In genomic region chr17:79821331-79822095, GRCh38 we compare ENCODE assay signal across 1 cellular context.
A peak's percentile ranks its signal among the peaks of the same experiment; 100 is the strongest.
TF ChIP-seq lines count a peak whose summit lies in the region.

No MANE protein-coding gene starts in this region.

TF ChIP-seq in HepG2, 621 proteins besides CTCF, POLR2A, EP300 and RAD21 (continued from another document and continues in another):
- no peak for TF ChIP-seq GMEB2 (CRISPR knock-in tag; IDR thresholded peaks at IDR 0.05; ENCODE audit: low read depth)
- TF ChIP-seq EHMT2 (IDR thresholded peaks at IDR 0.05; ENCODE audit: borderline replicate concordance, low read depth, low read length), result no peak
- no peak for TF ChIP-seq ZNF512 (CRISPR knock-in tag; IDR thresholded peaks at IDR 0.05)
- TF ChIP-seq GPN1 (CRISPR knock-in tag; IDR thresholded peaks at IDR 0.05; ENCODE audit: borderline replicate concordance), result no peak
- no peak for TF ChIP-seq KLF13 (CRISPR knock-in tag; IDR thresholded peaks at IDR 0.05)
- TF ChIP-seq TGIF2 (CRISPR knock-in tag; IDR thresholded peaks at IDR 0.05), result 0 out of 2 replicates have a peak, but pooled peaks have one; percentile 77
- TF ChIP-seq ZSCAN21 (CRISPR knock-in tag; IDR thresholded peaks at IDR 0.05; ENCODE audit: borderline replicate concordance), result no peak
- TF ChIP-seq, protein P1, sequence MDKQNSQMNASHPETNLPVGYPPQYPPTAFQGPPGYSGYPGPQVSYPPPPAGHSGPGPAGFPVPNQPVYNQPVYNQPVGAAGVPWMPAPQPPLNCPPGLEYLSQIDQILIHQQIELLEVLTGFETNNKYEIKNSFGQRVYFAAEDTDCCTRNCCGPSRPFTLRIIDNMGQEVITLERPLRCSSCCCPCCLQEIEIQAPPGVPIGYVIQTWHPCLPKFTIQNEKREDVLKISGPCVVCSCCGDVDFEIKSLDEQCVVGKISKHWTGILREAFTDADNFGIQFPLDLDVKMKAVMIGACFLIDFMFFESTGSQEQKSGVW (CRISPR knock-in tag; IDR thresholded peaks at IDR 0.05; ENCODE audit: borderline replicate concordance), result no peak
- peak; percentile 68; the same call in 1 of the 2 replicates for TF ChIP-seq ZSCAN29 (CRISPR knock-in tag; conservative IDR thresholded peaks at IDR 0.05)
- TF ChIP-seq DMAP1 (CRISPR knock-in tag; IDR thresholded peaks at IDR 0.05), result peak; percentile 65; the same call in 1 of the 2 replicates
- no peak for TF ChIP-seq SMAD9 (CRISPR knock-in tag; IDR thresholded peaks at IDR 0.05)
- TF ChIP-seq ZNF230 (CRISPR knock-in tag; IDR thresholded peaks at IDR 0.05), result no peak
- TF ChIP-seq, protein P2, sequence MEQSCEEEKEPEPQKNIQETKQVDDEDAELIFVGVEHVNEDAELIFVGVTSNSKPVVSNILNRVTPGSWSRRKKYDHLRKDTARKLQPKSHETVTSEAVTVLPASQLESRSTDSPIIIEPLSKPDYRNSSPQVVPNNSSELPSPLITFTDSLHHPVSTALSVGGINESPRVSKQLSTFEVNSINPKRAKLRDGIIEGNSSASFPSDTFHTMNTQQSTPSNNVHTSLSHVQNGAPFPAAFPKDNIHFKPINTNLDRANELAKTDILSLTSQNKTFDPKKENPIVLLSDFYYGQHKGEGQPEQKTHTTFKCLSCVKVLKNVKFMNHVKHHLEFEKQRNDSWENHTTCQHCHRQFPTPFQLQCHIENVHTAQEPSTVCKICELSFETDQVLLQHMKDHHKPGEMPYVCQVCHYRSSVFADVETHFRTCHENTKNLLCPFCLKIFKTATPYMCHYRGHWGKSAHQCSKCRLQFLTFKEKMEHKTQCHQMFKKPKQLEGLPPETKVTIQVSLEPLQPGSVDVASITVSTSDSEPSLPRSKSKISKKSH (CRISPR knock-in tag; IDR thresholded peaks at IDR 0.05; ENCODE audit: borderline replicate concordance), result 0 out of 2 replicates have a peak, but pooled peaks have one; percentile 22
- TF ChIP-seq, protein P3, sequence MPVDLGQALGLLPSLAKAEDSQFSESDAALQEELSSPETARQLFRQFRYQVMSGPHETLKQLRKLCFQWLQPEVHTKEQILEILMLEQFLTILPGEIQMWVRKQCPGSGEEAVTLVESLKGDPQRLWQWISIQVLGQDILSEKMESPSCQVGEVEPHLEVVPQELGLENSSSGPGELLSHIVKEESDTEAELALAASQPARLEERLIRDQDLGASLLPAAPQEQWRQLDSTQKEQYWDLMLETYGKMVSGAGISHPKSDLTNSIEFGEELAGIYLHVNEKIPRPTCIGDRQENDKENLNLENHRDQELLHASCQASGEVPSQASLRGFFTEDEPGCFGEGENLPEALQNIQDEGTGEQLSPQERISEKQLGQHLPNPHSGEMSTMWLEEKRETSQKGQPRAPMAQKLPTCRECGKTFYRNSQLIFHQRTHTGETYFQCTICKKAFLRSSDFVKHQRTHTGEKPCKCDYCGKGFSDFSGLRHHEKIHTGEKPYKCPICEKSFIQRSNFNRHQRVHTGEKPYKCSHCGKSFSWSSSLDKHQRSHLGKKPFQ (CRISPR knock-in tag; IDR thresholded peaks at IDR 0.05; ENCODE audit: insufficient replicate concordance), result no peak
- no peak for TF ChIP-seq ZNF878 (CRISPR knock-in tag; IDR thresholded peaks at IDR 0.05)
- TF ChIP-seq RFX3 (CRISPR knock-in tag; IDR thresholded peaks at IDR 0.05), result no peak
- TF ChIP-seq, protein P4, sequence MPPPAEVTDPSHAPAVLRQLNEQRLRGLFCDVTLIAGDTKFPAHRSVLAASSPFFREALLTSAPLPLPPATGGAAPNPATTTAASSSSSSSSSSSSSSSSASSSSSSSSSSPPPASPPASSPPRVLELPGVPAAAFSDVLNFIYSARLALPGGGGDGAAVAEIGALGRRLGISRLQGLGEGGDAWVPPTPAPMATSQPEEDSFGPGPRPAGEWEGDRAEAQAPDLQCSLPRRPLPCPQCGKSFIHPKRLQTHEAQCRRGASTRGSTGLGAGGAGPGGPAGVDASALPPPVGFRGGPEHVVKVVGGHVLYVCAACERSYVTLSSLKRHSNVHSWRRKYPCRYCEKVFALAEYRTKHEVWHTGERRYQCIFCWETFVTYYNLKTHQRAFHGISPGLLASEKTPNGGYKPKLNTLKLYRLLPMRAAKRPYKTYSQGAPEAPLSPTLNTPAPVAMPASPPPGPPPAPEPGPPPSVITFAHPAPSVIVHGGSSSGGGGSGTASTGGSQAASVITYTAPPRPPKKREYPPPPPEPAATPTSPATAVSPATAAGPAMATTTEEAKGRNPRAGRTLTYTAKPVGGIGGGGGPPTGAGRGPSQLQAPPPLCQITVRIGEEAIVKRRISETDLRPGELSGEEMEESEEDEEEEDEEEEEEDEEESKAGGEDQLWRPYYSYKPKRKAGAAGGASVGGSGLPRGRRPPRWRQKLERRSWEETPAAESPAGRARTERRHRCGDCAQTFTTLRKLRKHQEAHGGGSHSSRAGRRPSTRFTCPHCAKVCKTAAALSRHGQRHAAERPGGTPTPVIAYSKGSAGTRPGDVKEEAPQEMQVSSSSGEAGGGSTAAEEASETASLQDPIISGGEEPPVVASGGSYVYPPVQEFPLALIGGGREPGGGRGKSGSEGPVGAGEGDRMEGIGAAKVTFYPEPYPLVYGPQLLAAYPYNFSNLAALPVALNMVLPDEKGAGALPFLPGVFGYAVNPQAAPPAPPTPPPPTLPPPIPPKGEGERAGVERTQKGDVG (CRISPR knock-in tag; IDR thresholded peaks at IDR 0.05; ENCODE audit: borderline replicate concordance), result no peak
- no peak for TF ChIP-seq SYNCRIP (IDR thresholded peaks at IDR 0.05; ENCODE audit: insufficient read depth, low read depth, low read length)
- no peak for TF ChIP-seq ZNF546 (CRISPR knock-in tag; conservative IDR thresholded peaks at IDR 0.05)
- TF ChIP-seq ZBTB7A (CRISPR knock-in tag; IDR thresholded peaks at IDR 0.05), result peak; percentile 86
- TF ChIP-seq ZNF225 (CRISPR knock-in tag; IDR thresholded peaks at IDR 0.05), result 0 out of 2 replicates have a peak, but pooled peaks have one; percentile 23
- no peak for TF ChIP-seq MBNL3 (CRISPR knock-in tag; conservative IDR thresholded peaks at IDR 0.05)
- no peak; the same call in 1 of the 2 replicates for TF ChIP-seq SP5 (CRISPR knock-in tag; IDR thresholded peaks at IDR 0.05; ENCODE audit: borderline replicate concordance, low read depth)
- no peak for TF ChIP-seq ZNF883 (CRISPR knock-in tag; IDR thresholded peaks at IDR 0.05; ENCODE audit: not compliant biosample characterization)
- no peak for TF ChIP-seq ZNF773 (CRISPR knock-in tag; IDR thresholded peaks at IDR 0.05; ENCODE audit: borderline replicate concordance)
- TF ChIP-seq, protein P5, sequence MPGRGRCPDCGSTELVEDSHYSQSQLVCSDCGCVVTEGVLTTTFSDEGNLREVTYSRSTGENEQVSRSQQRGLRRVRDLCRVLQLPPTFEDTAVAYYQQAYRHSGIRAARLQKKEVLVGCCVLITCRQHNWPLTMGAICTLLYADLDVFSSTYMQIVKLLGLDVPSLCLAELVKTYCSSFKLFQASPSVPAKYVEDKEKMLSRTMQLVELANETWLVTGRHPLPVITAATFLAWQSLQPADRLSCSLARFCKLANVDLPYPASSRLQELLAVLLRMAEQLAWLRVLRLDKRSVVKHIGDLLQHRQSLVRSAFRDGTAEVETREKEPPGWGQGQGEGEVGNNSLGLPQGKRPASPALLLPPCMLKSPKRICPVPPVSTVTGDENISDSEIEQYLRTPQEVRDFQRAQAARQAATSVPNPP (CRISPR knock-in tag; IDR thresholded peaks at IDR 0.05), result no peak
- TF ChIP-seq CSRNP2 (CRISPR knock-in tag; conservative IDR thresholded peaks at IDR 0.05; ENCODE audit: low read depth), result no peak
- TF ChIP-seq NFIB (CRISPR knock-in tag; IDR thresholded peaks at IDR 0.05; ENCODE audit: borderline replicate concordance), result no peak
- TF ChIP-seq ZNF564 (CRISPR knock-in tag; IDR thresholded peaks at IDR 0.05), result no peak
- TF ChIP-seq, protein P6, sequence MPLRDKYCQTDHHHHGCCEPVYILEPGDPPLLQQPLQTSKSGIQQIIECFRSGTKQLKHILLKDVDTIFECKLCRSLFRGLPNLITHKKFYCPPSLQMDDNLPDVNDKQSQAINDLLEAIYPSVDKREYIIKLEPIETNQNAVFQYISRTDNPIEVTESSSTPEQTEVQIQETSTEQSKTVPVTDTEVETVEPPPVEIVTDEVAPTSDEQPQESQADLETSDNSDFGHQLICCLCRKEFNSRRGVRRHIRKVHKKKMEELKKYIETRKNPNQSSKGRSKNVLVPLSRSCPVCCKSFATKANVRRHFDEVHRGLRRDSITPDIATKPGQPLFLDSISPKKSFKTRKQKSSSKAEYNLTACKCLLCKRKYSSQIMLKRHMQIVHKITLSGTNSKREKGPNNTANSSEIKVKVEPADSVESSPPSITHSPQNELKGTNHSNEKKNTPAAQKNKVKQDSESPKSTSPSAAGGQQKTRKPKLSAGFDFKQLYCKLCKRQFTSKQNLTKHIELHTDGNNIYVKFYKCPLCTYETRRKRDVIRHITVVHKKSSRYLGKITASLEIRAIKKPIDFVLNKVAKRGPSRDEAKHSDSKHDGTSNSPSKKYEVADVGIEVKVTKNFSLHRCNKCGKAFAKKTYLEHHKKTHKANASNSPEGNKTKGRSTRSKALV (CRISPR knock-in tag; IDR thresholded peaks at IDR 0.05), result peak; percentile 72
- TF ChIP-seq ZNF407 (CRISPR knock-in tag; IDR thresholded peaks at IDR 0.05; ENCODE audit: not compliant biosample characterization), result no peak
- TF ChIP-seq ZNF563 (CRISPR knock-in tag; IDR thresholded peaks at IDR 0.05), result no peak
- TF ChIP-seq MIXL1 (CRISPR knock-in tag; IDR thresholded peaks at IDR 0.05), result peak; percentile 90
